ENCODE assay signal across 12 cellular contexts in genomic region chr6:11586574-11586973, GRCh38. TPM values are rescaled to one million over a fixed set of nuclear protein-coding genes. Genes with fewer than 3 reads are reported as not detected.
A peak's percentile ranks its signal among the peaks of the same experiment; 100 is the strongest.
DNase-seq lines count a peak whose midpoint lies in the region; ATAC-seq and TF ChIP-seq lines count a peak whose summit lies in the region.
"Had no signal": no experiment of that assay in that cellular context is flagged by ENCODE, and none has a peak within 500 bp of the region (broad histone marks: within the 10 kb centered on the region; RNA-seq: fewer than 3 reads in every experiment).

No MANE protein-coding gene starts in this region.

- no peaks in the 10 kb centered on the region for H3K9me3 ChIP-seq in ascending aorta
- H3K9me3 ChIP-seq: adrenal gland had no signal

- ATAC-seq in HG03565 (IDR thresholded peaks at IDR 0.05; ENCODE audit: unreplicated experiment): no peak

- H3K4me1 ChIP-seq in ascending aorta: peaks cover 0 to 25% of the 10 kb centered on the region in 2 donors

- TF ChIP-seq POLR2A in erythroblast (IDR thresholded peaks at IDR 0.05; ENCODE audit: low read length): no peak

- intact Hi-C loops in ascending aorta (cut with DNase I): loop anchor here (1.0 to 10.0 kb wide), 4 partner anchors 69 to 1308 kb away; partner anchors contain the start of gene EDN1

- H3K36me3 ChIP-seq in ascending aorta: no peaks in the 10 kb centered on the region
- H3K36me3 ChIP-seq: adrenal gland had no signal

- TF ChIP-seq CTCF in HFF-Myc (IDR thresholded peaks at IDR 0.05; ENCODE audit: low read depth, low read length, missing control alignments): no peak
- TF ChIP-seq CTCF in ascending aorta (IDR thresholded peaks at IDR 0.05): no peak

- H3K27ac ChIP-seq in ascending aorta: peak overlapping the region; percentile 1 to 26
- H3K27ac ChIP-seq: adrenal gland had no signal

- no peaks in the 10 kb centered on the region for H3K27me3 ChIP-seq in ascending aorta
- H3K27me3 ChIP-seq: adrenal gland had no signal

- H3K4me3 ChIP-seq in HFF-Myc (replicated peaks; ENCODE audit: low read depth, low read length) (no peak overlapping the region), ascending aorta (no peak overlapping the region)
- H3K4me3 ChIP-seq: adrenal gland had no signal

- DNase-seq in HFF-Myc (ENCODE audit: extremely low read depth, low read depth): peak; percentile 36
- no peak for DNase-seq in ascending aorta (ENCODE audit: low spot score in 2 of 2)
- peak; percentile 90 for DNase-seq in iris pigment epithelial cell (ENCODE audit: low read depth)
- peak; percentile 65 for DNase-seq in stromal cell of bone marrow (ENCODE audit: low read depth)
- DNase-seq in erythroblast (lab: John Stamatoyannopoulos, UW): no peak
- no peak for DNase-seq in mesenteric fat pad (ENCODE audit: low spot score)
- DNase-seq: activated CD4-positive, alpha-beta T cell treated with anti-CD3 and anti-CD28 coated beads for 48 hours; adrenal gland; hippocampal formation; NCI-H1105 treated with DMSO at 0.1 percent for 48 hours; RPMI8226 had no signal

RNA-seq across cellular contexts. Expression of gene TMEM170B, which starts 49.0 kb away (rescaled TPM):
- total RNA-seq in ascending aorta: 0.53 TPM
- total RNA-seq in mesenteric fat pad: 13.5 TPM

Comparison
In these comparisons a context has a peak if more than half of its experiments do, and no peak if none do; other contexts are left out.
1. DNase-seq: peak in HFF-Myc (single experiment), iris pigment epithelial cell (single experiment) and stromal cell of bone marrow (single experiment); none in ascending aorta (0 of 2), erythroblast (0 of 2) and mesenteric fat pad (single experiment).